10 cellular contexts compared by ENCODE assay signal in the genomic region with DNA sequence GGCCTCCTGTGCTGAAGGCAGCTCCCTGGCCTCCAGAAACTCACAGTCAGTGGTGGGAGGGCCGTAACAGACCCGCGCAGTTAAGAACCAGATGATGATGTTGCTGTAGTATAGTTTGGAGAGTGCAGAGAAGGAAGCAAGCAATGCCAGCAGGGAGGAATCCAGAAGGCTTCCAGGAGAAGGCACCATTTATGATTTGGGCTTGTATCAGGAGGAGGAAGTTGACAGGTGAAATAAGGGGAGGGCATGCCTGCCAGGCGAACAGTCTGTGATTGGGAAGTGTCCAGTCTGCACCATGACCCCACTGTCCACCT. TPM values are rescaled to one million over a fixed set of nuclear protein-coding genes. Genes with fewer than 3 reads are reported as not detected.
DNase-seq lines count a peak whose midpoint lies in the region; ATAC-seq, FAIRE-seq and TF ChIP-seq lines count a peak whose summit lies in the region.
"Had no signal": no experiment of that assay in that cellular context is flagged by ENCODE, and none has a peak within 500 bp of the region (broad histone marks: within the 10 kb centered on the region; RNA-seq: fewer than 3 reads in every experiment).

No MANE protein-coding gene starts in this region.

- no peaks in the 10 kb centered on the region for H3K9me3 ChIP-seq in keratinocyte (ENCODE audit: control insufficient read depth, low read depth, low read length)
- no peaks in the 10 kb centered on the region for H3K9me3 ChIP-seq in thymus (ENCODE audit: control insufficient read depth)
- H3K9me3 ChIP-seq in gastroesophageal sphincter, result no peaks in the 10 kb centered on the region

- H3K9ac ChIP-seq in keratinocyte (ENCODE audit: control insufficient read depth, extremely low read depth, insufficient read depth, low read length), result peak overlapping the region; percentile 43

- no peak for FAIRE-seq in keratinocyte (lab: Jason Lieb, UNC)

- no peaks in the 10 kb centered on the region for H3K79me2 ChIP-seq in keratinocyte (ENCODE audit: control insufficient read depth, insufficient read depth, low read length)

- H3K27ac ChIP-seq in keratinocyte (ENCODE audit: control insufficient read depth, insufficient read depth, low read length) (peak overlapping the region; percentile 6), thymus (ENCODE audit: low read depth) (no peak overlapping the region), gastroesophageal sphincter (no peak overlapping the region)
- H3K27ac ChIP-seq: PC-9 had no signal

- H2AFZ ChIP-seq in keratinocyte (ENCODE audit: control insufficient read depth, low read length), result peak overlapping the region; percentile 79
- H2AFZ ChIP-seq: PC-9 had no signal

- H3K4me3 Mint-ChIP-seq in activated T-cell treated with anti-CD3 and anti-CD28 coated beads, Interleukin-2, amount 50 U/mL, for 24 hours, result peak overlapping the region; percentile 51
- H3K4me3 Mint-ChIP-seq in activated naive CD8-positive, alpha-beta T cell treated with anti-CD3 and anti-CD28 coated beads, Interleukin-2, amount 50 U/mL, for 24 hours, result peak overlapping the region; percentile 58

- no peak for ATAC-seq in activated naive CD8-positive, alpha-beta T cell treated with anti-CD3 and anti-CD28 coated beads, Interleukin-2, amount 50 U/mL, for 24 hours
- ATAC-seq in HG03159 (IDR thresholded peaks at IDR 0.05; ENCODE audit: unreplicated experiment) (no peak), gastroesophageal sphincter (no peak)

- no peaks in the 10 kb centered on the region for H3K9me3 Mint-ChIP-seq in activated T-cell treated with anti-CD3 and anti-CD28 coated beads, Interleukin-2, amount 50 U/mL, for 24 hours
- H3K9me3 Mint-ChIP-seq in activated naive CD8-positive, alpha-beta T cell treated with anti-CD3 and anti-CD28 coated beads, Interleukin-2, amount 50 U/mL, for 24 hours, result no peaks in the 10 kb centered on the region

- H3K4me1 ChIP-seq in keratinocyte (ENCODE audit: control insufficient read depth, extremely low read depth, insufficient read depth, low read length), result peaks cover 37% of the 10 kb centered on the region
- peaks cover 8% of the 10 kb centered on the region for H3K4me1 ChIP-seq in thymus (ENCODE audit: control insufficient read depth, insufficient read depth, low read length)
- H3K4me1 ChIP-seq in gastroesophageal sphincter, result peaks cover 0 to 26% (median 15%) of the 10 kb centered on the region in 3 donors

- no peaks in the 10 kb centered on the region for H4K20me1 ChIP-seq in keratinocyte (ENCODE audit: control insufficient read depth, extremely low read depth, insufficient read depth, low read length)

- no peaks in the 10 kb centered on the region for H3K36me3 Mint-ChIP-seq in activated T-cell treated with anti-CD3 and anti-CD28 coated beads, Interleukin-2, amount 50 U/mL, for 24 hours (ENCODE audit: low read depth)
- no peaks in the 10 kb centered on the region for H3K36me3 Mint-ChIP-seq in activated naive CD8-positive, alpha-beta T cell treated with anti-CD3 and anti-CD28 coated beads, Interleukin-2, amount 50 U/mL, for 24 hours (ENCODE audit: low read depth)

- DNase-seq in activated T-cell treated with anti-CD3 and anti-CD28 coated beads, Interleukin-2, amount 50 U/mL, for 24 hours, result no peak
- DNase-seq in activated T-cell treated with anti-CD3 and anti-CD28 coated beads, Interleukin-2, amount 50 U/mL, for 48 hours, result no peak
- no peak for DNase-seq in activated naive CD8-positive, alpha-beta T cell treated with anti-CD3 and anti-CD28 coated beads, Interleukin-2, amount 50 U/mL, for 24 hours
- no peak for DNase-seq in keratinocyte (ENCODE audit: low read depth, low spot score)
- DNase-seq in NOMO-1 (lab: John Stamatoyannopoulos, UW; ENCODE audit: unreplicated experiment in 2 of 2), result no peak
- DNase-seq: NCI-H1092 treated with DMSO at 0.1 percent for 48 hours had no signal

- no peak for TF ChIP-seq EP300 in gastroesophageal sphincter (IDR thresholded peaks at IDR 0.05)

- no peaks in the 10 kb centered on the region for H3K27me3 ChIP-seq in keratinocyte (ENCODE audit: control insufficient read depth, extremely low read depth, insufficient read depth, low read length)
- no peaks in the 10 kb centered on the region for H3K27me3 ChIP-seq in thymus (ENCODE audit: control insufficient read depth, insufficient read depth)
- H3K27me3 ChIP-seq in gastroesophageal sphincter, result peaks cover 27% of the 10 kb centered on the region

- H3K4me3 ChIP-seq in keratinocyte (ENCODE audit: control insufficient read depth in 2 of 3, extremely low read depth in 1 of 3, insufficient read depth in 2 of 3, low read depth in 1 of 3, low read length in 3 of 3) (peak overlapping the region in 1 of 3 experiments; percentile 52), thymus (ENCODE audit: low read length) (peak overlapping the region; percentile 45), gastroesophageal sphincter (peak overlapping the region in 1 of 2 donors; percentile 20)
- H3K4me3 ChIP-seq: PC-9 had no signal

- H3K27me3 Mint-ChIP-seq in activated T-cell treated with anti-CD3 and anti-CD28 coated beads, Interleukin-2, amount 50 U/mL, for 24 hours, result no peaks in the 10 kb centered on the region
- H3K27me3 Mint-ChIP-seq in activated naive CD8-positive, alpha-beta T cell treated with anti-CD3 and anti-CD28 coated beads, Interleukin-2, amount 50 U/mL, for 24 hours, result peaks cover 2% of the 10 kb centered on the region

- H3K9me1 ChIP-seq in keratinocyte (ENCODE audit: control insufficient read depth, extremely low read depth, insufficient read depth, low read length), result no peaks in the 10 kb centered on the region

- peak overlapping the region; percentile 62 for H3K4me2 ChIP-seq in keratinocyte (ENCODE audit: control insufficient read depth, extremely low read depth, insufficient read depth, low read depth, low read length)
- H3K4me2 ChIP-seq: PC-9 had no signal

- no peak overlapping the region for H3K27ac Mint-ChIP-seq in activated T-cell treated with anti-CD3 and anti-CD28 coated beads, Interleukin-2, amount 50 U/mL, for 24 hours
- peak overlapping the region; percentile 9 for H3K27ac Mint-ChIP-seq in activated naive CD8-positive, alpha-beta T cell treated with anti-CD3 and anti-CD28 coated beads, Interleukin-2, amount 50 U/mL, for 24 hours

- H3K36me3 ChIP-seq in keratinocyte (ENCODE audit: control insufficient read depth in 2 of 2, extremely low read depth in 1 of 2, insufficient read depth in 2 of 2, low read length in 2 of 2) (no peaks in the 10 kb centered on the region), thymus (ENCODE audit: control insufficient read depth, insufficient read depth) (no peaks in the 10 kb centered on the region), gastroesophageal sphincter (no peaks in the 10 kb centered on the region)

- H3K4me1 Mint-ChIP-seq in activated T-cell treated with anti-CD3 and anti-CD28 coated beads, Interleukin-2, amount 50 U/mL, for 24 hours (ENCODE audit: low read depth), result peaks cover 43% of the 10 kb centered on the region
- H3K4me1 Mint-ChIP-seq in activated naive CD8-positive, alpha-beta T cell treated with anti-CD3 and anti-CD28 coated beads, Interleukin-2, amount 50 U/mL, for 24 hours, result peaks cover 43% of the 10 kb centered on the region

- 26% methylated on average over 4 of the region's 4 CpGs for WGBS in thymus
- WGBS in gastroesophageal sphincter (ENCODE audit: low coverage in 1 of 2), 2 donors, result 80 to 86% methylated on average over 1 of the region's 4 CpGs

- TF ChIP-seq CTCF in keratinocyte (optimal IDR thresholded peaks at IDR 0.05 in 1 of 3, IDR thresholded peaks at IDR 0.05 in 1 of 3, conservative IDR thresholded peaks at IDR 0.05 in 1 of 3; ENCODE audit: extremely low read depth in 1 of 3, insufficient read depth in 2 of 3, low read length in 3 of 3) (no peak), gastroesophageal sphincter (IDR thresholded peaks at IDR 0.05) (no peak)

- no peak for TF ChIP-seq POLR2A in gastroesophageal sphincter (IDR thresholded peaks at IDR 0.05)

- dilution Hi-C loops in keratinocyte (cut with MboI; ENCODE audit: extremely low pct_ligation_motif_present, low sequenced_read_pairs), result no loop called here

RNA-seq across cellular contexts. Expression of gene BAK1, which starts 13.3 kb away (rescaled TPM):
- polyA plus RNA-seq in keratinocyte, result 61.1 to 93.0 TPM (median 71.1 TPM) in 3 replicates
- polyA plus RNA-seq in keratinocyte (2011; ENCODE audit: low read depth), result 5.8 TPM
- 62.2 and 89.3 TPM in 2 replicates for polyA plus RNA-seq in keratinocyte (2011; cell fraction: cytosol; rRNA removed)
- polyA plus RNA-seq in keratinocyte (2011; cell fraction: nucleus; rRNA removed), result 43.7 and 54.2 TPM in 2 replicates
- 37.3 and 78.3 TPM in 2 replicates for polyA plus RNA-seq in keratinocyte (2012; ENCODE audit: low replicate concordance)
- 77.2 to 120 TPM (median 120 TPM) in 3 replicates for polyA minus RNA-seq in keratinocyte
- polyA minus RNA-seq in keratinocyte (2011; cell fraction: cytosol; rRNA and poly(A)+ RNA removed), result 138 TPM
- 39.0 and 43.5 TPM in 2 replicates for polyA minus RNA-seq in keratinocyte (2011; cell fraction: nucleus; rRNA and poly(A)+ RNA removed)
- 25.6 TPM for polyA plus RNA-seq in thymus
- total RNA-seq in gastroesophageal sphincter, result 10 to 100 TPM in 2 of 4 donors, 1 to 10 TPM in 2; 7.3 to 14.3 (median 11.0) TPM

RNA-seq across cellular contexts. Expression of gene ITPR3, which starts 27.8 kb away (rescaled TPM):
- 43.3 to 78.0 TPM (median 45.0 TPM) in 3 replicates for polyA plus RNA-seq in keratinocyte
- 43.1 TPM for polyA plus RNA-seq in keratinocyte (2011; ENCODE audit: low read depth)
- polyA plus RNA-seq in keratinocyte (2011; cell fraction: cytosol; rRNA removed), result 39.3 and 57.7 TPM in 2 replicates
- polyA plus RNA-seq in keratinocyte (2011; cell fraction: nucleus; rRNA removed), result 283 and 333 TPM in 2 replicates
- 49.7 and 77.8 TPM in 2 replicates for polyA plus RNA-seq in keratinocyte (2012; ENCODE audit: low replicate concordance)
- polyA minus RNA-seq in keratinocyte, result 101 to 338 TPM (median 132 TPM) in 3 replicates
- 94.4 TPM for polyA minus RNA-seq in keratinocyte (2011; cell fraction: cytosol; rRNA and poly(A)+ RNA removed)
- 224 and 276 TPM in 2 replicates for polyA minus RNA-seq in keratinocyte (2011; cell fraction: nucleus; rRNA and poly(A)+ RNA removed)
- 19.5 TPM for polyA plus RNA-seq in thymus
- total RNA-seq in gastroesophageal sphincter, result 10 to 100 TPM; 11.8 to 25.0 (median 19.6) TPM
